ENCODE assay signal across 9 cellular contexts in genomic region chr18:62339106-62339988, GRCh38. TPM values are rescaled to one million over a fixed set of nuclear protein-coding genes. Genes with fewer than 3 reads are reported as not detected.
DNase-seq lines count a peak whose midpoint lies in the region; ATAC-seq and TF ChIP-seq lines count a peak whose summit lies in the region.
"Had no signal": no experiment of that assay in that cellular context is flagged by ENCODE, and none has a peak within 500 bp of the region (broad histone marks: within the 10 kb centered on the region; RNA-seq: fewer than 3 reads in every experiment).

No MANE protein-coding gene starts in this region.

- H3K9me3 ChIP-seq in Peyer's patch (no peaks in the 10 kb centered on the region), esophagus muscularis mucosa (no peaks in the 10 kb centered on the region)
- H3K9me3 ChIP-seq: body of pancreas had no signal

- TF ChIP-seq CTCF in Peyer's patch (IDR thresholded peaks at IDR 0.05) (no peak), endothelial cell (IDR thresholded peaks at IDR 0.05; ENCODE audit: unreplicated experiment) (no peak), esophagus muscularis mucosa (IDR thresholded peaks at IDR 0.05) (no peak)

- H3K36me3 ChIP-seq in Peyer's patch: no peaks in the 10 kb centered on the region
- H3K36me3 ChIP-seq in esophagus muscularis mucosa: no peaks in the 10 kb centered on the region

- peak overlapping the region; percentile 29 for H3K4me3 Mint-ChIP-seq in endothelial cell (ENCODE audit: unreplicated experiment)
- H3K4me3 Mint-ChIP-seq in stimulated activated effector memory CD8-positive, alpha-beta T cell treated with anti-CD3 and anti-CD28 coated beads, Interleukin-12 subunit alpha, Interleukin-12 subunit beta, amount 100 ng/mL, for 72 hours: peak overlapping the region; percentile 54

- peaks cover 67% of the 10 kb centered on the region for H3K4me1 Mint-ChIP-seq in endothelial cell (ENCODE audit: unreplicated experiment)
- H3K4me1 Mint-ChIP-seq in stimulated activated effector memory CD8-positive, alpha-beta T cell treated with anti-CD3 and anti-CD28 coated beads, Interleukin-12 subunit alpha, Interleukin-12 subunit beta, amount 100 ng/mL, for 72 hours: peaks cover 27% of the 10 kb centered on the region

- intact Hi-C loops in Right ventricle myocardium inferior (cut with DNase I) (no loop called here), cardiac septum (cut with DNase I) (no loop called here), esophagus muscularis mucosa (cut with DNase I) (no loop called here)

- DNase-seq in Right ventricle myocardium inferior (ENCODE audit: missing footprints) (no peak), cardiac septum (ENCODE audit: low spot score) (no peak), Peyer's patch (peak in 2 of 3 donors; percentile 55 to 62), endothelial cell (ENCODE audit: low spot score) (no peak), esophagus muscularis mucosa (ENCODE audit: extremely low spot score) (no peak), cortex of kidney (lab: John Stamatoyannopoulos, UW) (no peak)
- no peak for DNase-seq in stimulated activated effector memory CD8-positive, alpha-beta T cell treated with anti-CD3 and anti-CD28 coated beads, Interleukin-12 subunit alpha, Interleukin-12 subunit beta, amount 100 ng/mL, for 72 hours (ENCODE audit: low spot score in 2 of 2)
- DNase-seq: body of pancreas had no signal

- H3K27me3 Mint-ChIP-seq in endothelial cell (ENCODE audit: unreplicated experiment): peaks cover 10% of the 10 kb centered on the region

- H3K4me1 ChIP-seq in Peyer's patch (peaks cover 0 to 48% (median 2%) of the 10 kb centered on the region in 4 donors), esophagus muscularis mucosa (no peaks in the 10 kb centered on the region)

- TF ChIP-seq EP300 in esophagus muscularis mucosa (IDR thresholded peaks at IDR 0.05): no peak

- no peak for TF ChIP-seq POLR2A in Peyer's patch (IDR thresholded peaks at IDR 0.05)
- no peak for TF ChIP-seq POLR2A in esophagus muscularis mucosa (IDR thresholded peaks at IDR 0.05; ENCODE audit: low read depth)

- H3K4me3 ChIP-seq in Peyer's patch (peak overlapping the region in 1 of 4 donors; percentile 3), esophagus muscularis mucosa (no peak overlapping the region)
- H3K4me3 ChIP-seq: body of pancreas had no signal

- 67% methylated on average over 15 of the region's 15 CpGs for WGBS in esophagus muscularis mucosa

- peaks cover 13% of the 10 kb centered on the region for H3K36me3 Mint-ChIP-seq in endothelial cell (ENCODE audit: low read depth, unreplicated experiment)
- peaks cover 4% of the 10 kb centered on the region for H3K36me3 Mint-ChIP-seq in stimulated activated effector memory CD8-positive, alpha-beta T cell treated with anti-CD3 and anti-CD28 coated beads, Interleukin-12 subunit alpha, Interleukin-12 subunit beta, amount 100 ng/mL, for 72 hours

- H3K27me3 ChIP-seq in Peyer's patch: no peaks in the 10 kb centered on the region
- H3K27me3 ChIP-seq in esophagus muscularis mucosa: peaks cover 0 to 5% (median 0%) of the 10 kb centered on the region in 4 donors
- H3K27me3 ChIP-seq: body of pancreas had no signal

- H3K27ac ChIP-seq in Peyer's patch (peak overlapping the region in 3 of 4 donors; percentile 21 to 75 (median 56)), esophagus muscularis mucosa (replicated peaks in 1 of 4) (no peak overlapping the region)
- H3K27ac ChIP-seq: body of pancreas had no signal

- peak overlapping the region; percentile 54 for H3K27ac Mint-ChIP-seq in endothelial cell (ENCODE audit: unreplicated experiment)
- H3K27ac Mint-ChIP-seq in stimulated activated effector memory CD8-positive, alpha-beta T cell treated with anti-CD3 and anti-CD28 coated beads, Interleukin-12 subunit alpha, Interleukin-12 subunit beta, amount 100 ng/mL, for 72 hours: peak overlapping the region; percentile 78

- ATAC-seq in Right ventricle myocardium inferior: peak; percentile 39
- peak; percentile 97 for ATAC-seq in stimulated activated effector memory CD8-positive, alpha-beta T cell treated with anti-CD3 and anti-CD28 coated beads, Interleukin-12 subunit alpha, Interleukin-12 subunit beta, amount 100 ng/mL, for 72 hours
- no peak for ATAC-seq in GM18873 (IDR thresholded peaks at IDR 0.05; ENCODE audit: low FRiP score, unreplicated experiment)
- ATAC-seq: body of pancreas had no signal

- H3K9me3 Mint-ChIP-seq in endothelial cell (ENCODE audit: unreplicated experiment): no peaks in the 10 kb centered on the region
- no peaks in the 10 kb centered on the region for H3K9me3 Mint-ChIP-seq in stimulated activated effector memory CD8-positive, alpha-beta T cell treated with anti-CD3 and anti-CD28 coated beads, Interleukin-12 subunit alpha, Interleukin-12 subunit beta, amount 100 ng/mL, for 72 hours

RNA-seq across cellular contexts. Expression of gene TNFRSF11A, which starts 14.2 kb away (rescaled TPM):
- 1.1 TPM for total RNA-seq in Right ventricle myocardium inferior
- total RNA-seq in cardiac septum: 1.0 TPM
- 10 to 100 TPM; 29.6 to 64.6 (median 43.1) TPM for total RNA-seq in Peyer's patch
- 89.9 TPM for total RNA-seq in endothelial cell (ENCODE audit: unreplicated experiment)
- 1 to 10 TPM; 1.2 to 3.9 (median 2.0) TPM for total RNA-seq in esophagus muscularis mucosa

Comparison
In these comparisons a context has a peak if more than half of its experiments do, and no peak if none do; other contexts are left out.
1. DNase-seq: peak in Peyer's patch (2 of 3); none in Right ventricle myocardium inferior (single experiment), cardiac septum (single experiment), endothelial cell (single experiment), stimulated activated effector memory CD8-positive, alpha-beta T cell treated with anti-CD3 and anti-CD28 coated beads, Interleukin-12 subunit alpha, Interleukin-12 subunit beta, amount 100 ng/mL, for 72 hours (0 of 2), esophagus muscularis mucosa (single experiment) and cortex of kidney (single experiment).
2. H3K27ac ChIP-seq: peak in Peyer's patch (3 of 4); none in esophagus muscularis mucosa (0 of 4).
3. RNA of gene TNFRSF11A, which starts 14.2 kb away (total RNA-seq): 89.9 TPM in endothelial cell (single experiment) and 29.6 to 64.6 TPM in Peyer's patch; 1.2 to 3.9 TPM in esophagus muscularis mucosa, 1.1 TPM in Right ventricle myocardium inferior (single experiment) and 1.0 TPM in cardiac septum (single experiment); every median in the first group is over 4 times any median in the second.